27 cellular contexts compared by ENCODE assay signal in the genomic region with DNA sequence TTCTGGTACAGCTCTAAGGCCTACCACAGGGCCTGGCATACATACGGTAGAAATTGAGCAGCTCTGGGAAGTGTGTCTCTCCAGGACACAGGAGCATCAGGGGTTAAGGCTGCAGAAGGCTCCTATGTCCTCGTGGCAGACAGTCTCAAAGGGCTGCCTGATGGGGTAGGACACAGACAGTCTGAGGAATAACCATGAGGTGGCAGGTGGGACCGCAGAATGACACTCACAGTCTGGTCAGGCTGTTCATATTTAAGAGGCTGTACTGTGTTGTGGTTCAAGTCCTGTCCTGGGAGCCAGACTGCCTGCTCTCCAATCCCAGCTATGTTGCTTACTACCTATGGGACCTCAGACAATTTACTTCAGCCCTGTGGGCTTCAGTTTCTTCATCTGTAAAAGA.
"Had no signal": no experiment of that assay in that cellular context is flagged by ENCODE, and none has a peak within 500 bp of the region (broad histone marks: within the 10 kb centered on the region; RNA-seq: fewer than 3 reads in every experiment).

No MANE protein-coding gene starts in this region.

- H3K27ac Mint-ChIP-seq: activated CD4-positive, alpha-beta T cell treated with anti-CD3 and anti-CD28 coated beads, Interleukin-2, amount 10 ng/mL, durations not matched to agents 7 days and 5 days; activated CD8-positive, alpha-beta memory T cell treated with anti-CD3 and anti-CD28 coated beads, Interleukin-2, amount 10 ng/mL, durations not matched to agents 7 days and 5 days; activated CD8-positive, alpha-beta T cell treated with anti-CD3 and anti-CD28 coated beads, Interleukin-2, amount 10 ng/mL, durations not matched to agents 7 days and 5 days; activated naive CD4-positive, alpha-beta T cell treated with anti-CD3 and anti-CD28 coated beads, Interleukin-2, amount 50 U/mL, for 72 hours; activated T-helper 2 cell treated with anti-CD3 and anti-CD28 coated beads, Interferon-gamma antibody, Interleukin-2, Interleukin-4, amounts not matched to agents 10 μg/mL and 5 μg/mL and 100 μg/mL, durations not matched to agents 14 hours and 24 hours and 36 hours; naive thymus-derived CD8-positive, alpha-beta T cell; stimulated activated naive B cell treated with anti-CD40 and anti-IgM and Interleukin-4, amounts not matched to agents 10 μg/mL and 1 μg/mL and 100 μg/mL, for 72 hours; WTC11 had no signal

- H3K36me3 ChIP-seq: gastrocnemius medialis, right atrium auricular region, stomach, thyroid gland, upper lobe of left lung, vagina had no signal

- DNase-seq: activated CD4-positive, alpha-beta T cell treated with anti-CD3 and anti-CD28 coated beads for 1 hour; activated CD4-positive, alpha-beta T cell treated with anti-CD3 and anti-CD28 coated beads, Interleukin-2, amount 10 ng/mL, durations not matched to agents 7 days and 5 days; activated CD8-positive, alpha-beta memory T cell treated with anti-CD3 and anti-CD28 coated beads, Interleukin-2, amount 10 ng/mL, durations not matched to agents 7 days and 5 days; activated CD8-positive, alpha-beta T cell treated with anti-CD3 and anti-CD28 coated beads, Interleukin-2, amount 10 ng/mL, durations not matched to agents 7 days and 5 days; activated naive CD4-positive, alpha-beta T cell; activated T-cell treated with anti-CD3 and anti-CD28 coated beads, Interleukin-2, amount 50 U/mL, for 48 hours; dermis blood vessel endothelial cell; effector CD4-positive, alpha-beta T cell; gastrocnemius medialis; left cardiac atrium; mammary epithelial cell; naive thymus-derived CD8-positive, alpha-beta T cell; stimulated activated CD4-positive, alpha-beta T cell treated with anti-CD3 and anti-CD28 coated beads, Interleukin-1b, Interleukin-23, amount 100 ng/mL, for 48 hours; stimulated activated naive B cell treated with anti-CD40 and anti-IgM and Interleukin-4, amounts not matched to agents 10 μg/mL and 1 μg/mL and 100 μg/mL, for 72 hours; stomach; T-helper 2 cell; thyroid gland; upper lobe of left lung had no signal

- H3K4me3 Mint-ChIP-seq: activated CD4-positive, alpha-beta T cell treated with anti-CD3 and anti-CD28 coated beads, Interleukin-2, amount 10 ng/mL, durations not matched to agents 7 days and 5 days; activated CD8-positive, alpha-beta memory T cell treated with anti-CD3 and anti-CD28 coated beads, Interleukin-2, amount 10 ng/mL, durations not matched to agents 7 days and 5 days; activated CD8-positive, alpha-beta T cell treated with anti-CD3 and anti-CD28 coated beads, Interleukin-2, amount 10 ng/mL, durations not matched to agents 7 days and 5 days; naive thymus-derived CD8-positive, alpha-beta T cell; neural crest cell; stimulated activated naive B cell treated with anti-CD40 and anti-IgM and Interleukin-4, amounts not matched to agents 10 μg/mL and 1 μg/mL and 100 μg/mL, for 72 hours; WTC11 had no signal

- H3K4me2 ChIP-seq: hepatocyte, smooth muscle cell had no signal

- H3K9me3 ChIP-seq: gastrocnemius medialis, thyroid gland, vagina had no signal

- H2AFZ ChIP-seq: hepatocyte had no signal

- ATAC-seq: activated CD8-positive, alpha-beta memory T cell treated with anti-CD3 and anti-CD28 coated beads, Interleukin-2, amount 10 ng/mL, durations not matched to agents 7 days and 5 days; activated CD8-positive, alpha-beta T cell treated with anti-CD3 and anti-CD28 coated beads, Interleukin-2, amount 10 ng/mL, durations not matched to agents 7 days and 5 days; activated naive CD4-positive, alpha-beta T cell treated with anti-CD3 and anti-CD28 coated beads, Interleukin-2, amount 50 U/mL, for 72 hours; gastrocnemius medialis; left cardiac atrium; naive thymus-derived CD8-positive, alpha-beta T cell; stimulated activated naive B cell treated with anti-CD40 and anti-IgM and Interleukin-4, amounts not matched to agents 10 μg/mL and 1 μg/mL and 100 μg/mL, for 72 hours had no signal

- H3K27me3 Mint-ChIP-seq: activated CD4-positive, alpha-beta T cell treated with anti-CD3 and anti-CD28 coated beads, Interleukin-2, amount 10 ng/mL, durations not matched to agents 7 days and 5 days; activated CD8-positive, alpha-beta memory T cell treated with anti-CD3 and anti-CD28 coated beads, Interleukin-2, amount 10 ng/mL, durations not matched to agents 7 days and 5 days; stimulated activated naive B cell treated with anti-CD40 and anti-IgM and Interleukin-4, amounts not matched to agents 10 μg/mL and 1 μg/mL and 100 μg/mL, for 72 hours had no signal

- H3K4me3 ChIP-seq: gastrocnemius medialis, hepatocyte, right atrium auricular region, smooth muscle cell, stomach, thyroid gland, upper lobe of left lung, vagina had no signal

- H3K4me1 Mint-ChIP-seq: activated CD4-positive, alpha-beta T cell treated with anti-CD3 and anti-CD28 coated beads, Interleukin-2, amount 10 ng/mL, durations not matched to agents 7 days and 5 days; activated CD8-positive, alpha-beta memory T cell treated with anti-CD3 and anti-CD28 coated beads, Interleukin-2, amount 10 ng/mL, durations not matched to agents 7 days and 5 days; naive thymus-derived CD8-positive, alpha-beta T cell; stimulated activated naive B cell treated with anti-CD40 and anti-IgM and Interleukin-4, amounts not matched to agents 10 μg/mL and 1 μg/mL and 100 μg/mL, for 72 hours had no signal

- H3K36me3 Mint-ChIP-seq: stimulated activated naive B cell treated with anti-CD40 and anti-IgM and Interleukin-4, amounts not matched to agents 10 μg/mL and 1 μg/mL and 100 μg/mL, for 72 hours had no signal

- H3K4me1 ChIP-seq: gastrocnemius medialis, right atrium auricular region, stomach, thyroid gland, upper lobe of left lung, vagina had no signal

- H3K27ac ChIP-seq: epithelial cell of prostate, gastrocnemius medialis, hepatocyte, right atrium auricular region, stomach, thyroid gland, upper lobe of left lung, vagina had no signal

- H3K27me3 ChIP-seq: gastrocnemius medialis, hepatocyte, right atrium auricular region, stomach, thyroid gland, upper lobe of left lung, vagina had no signal
